In genomic region chr5:176986280-176986679, GRCh38 we compare ENCODE assay signal across 15 cellular contexts. TPM values are rescaled to one million over a fixed set of nuclear protein-coding genes. Genes with fewer than 3 reads are reported as not detected.
DNase-seq lines count a peak whose midpoint lies in the region; ATAC-seq lines count a peak whose summit lies in the region.
"Had no signal": no experiment of that assay in that cellular context is flagged by ENCODE, and none has a peak within 500 bp of the region (broad histone marks: within the 10 kb centered on the region; RNA-seq: fewer than 3 reads in every experiment).

No MANE protein-coding gene starts in this region.

- H3K9me3 Mint-ChIP-seq in activated T-cell treated with anti-CD3 and anti-CD28 coated beads, Interleukin-2, amount 50 U/mL, for 72 hours: no peaks in the 10 kb centered on the region
- no peaks in the 10 kb centered on the region for H3K9me3 Mint-ChIP-seq in CD4-positive, alpha-beta memory T cell
- no peaks in the 10 kb centered on the region for H3K9me3 Mint-ChIP-seq in T-cell
- no peaks in the 10 kb centered on the region for H3K9me3 Mint-ChIP-seq in naive thymus-derived CD4-positive, alpha-beta T cell
- H3K9me3 Mint-ChIP-seq: CD8-positive, alpha-beta memory T cell had no signal

- DNase-seq in activated T-cell treated with anti-CD3 and anti-CD28 coated beads, Interleukin-2, amount 50 U/mL, for 72 hours: no peak
- DNase-seq in activated T-cell treated with anti-CD3 and anti-CD28 coated beads for 4 hours: no peak
- DNase-seq in CD4-positive, alpha-beta memory T cell: no peak
- no peak for DNase-seq in T-cell
- DNase-seq in naive thymus-derived CD4-positive, alpha-beta T cell: no peak
- no peak for DNase-seq in activated gamma-delta T cell treated with Interleukin-2 at 50 U/mL for 16 hours
- DNase-seq: GF-D8, GM23248, KG1, NCI-H1105 treated with DMSO at 0.1 percent for 48 hours, NCI-H187 had no signal

- no peak overlapping the region for H3K4me3 Mint-ChIP-seq in activated T-cell treated with anti-CD3 and anti-CD28 coated beads, Interleukin-2, amount 50 U/mL, for 72 hours
- H3K4me3 Mint-ChIP-seq in CD4-positive, alpha-beta memory T cell: peak overlapping the region in 4 of 8 donors; percentile 24 to 32 (median 28)
- H3K4me3 Mint-ChIP-seq in T-cell: no peak overlapping the region
- peak overlapping the region in 5 of 10 donors; percentile 25 to 69 (median 35) for H3K4me3 Mint-ChIP-seq in naive thymus-derived CD4-positive, alpha-beta T cell

- peak overlapping the region; percentile 12 for H3K27ac Mint-ChIP-seq in activated T-cell treated with anti-CD3 and anti-CD28 coated beads, Interleukin-2, amount 50 U/mL, for 72 hours
- H3K27ac Mint-ChIP-seq in CD4-positive, alpha-beta memory T cell: peak overlapping the region; percentile 51 to 93 (median 77)
- peak overlapping the region; percentile 59 to 89 for H3K27ac Mint-ChIP-seq in T-cell
- H3K27ac Mint-ChIP-seq in naive thymus-derived CD4-positive, alpha-beta T cell: peak overlapping the region in 6 of 9 donors; percentile 39 to 92 (median 88)

- no peak for ATAC-seq in activated T-cell treated with anti-CD3 and anti-CD28 coated beads, Interleukin-2, amount 50 U/mL, for 72 hours (replicated peaks in 1 of 2)
- ATAC-seq in T-cell (replicated peaks in 1 of 4): no peak
- ATAC-seq in naive thymus-derived CD4-positive, alpha-beta T cell: no peak
- ATAC-seq in GM19455 (IDR thresholded peaks at IDR 0.05; ENCODE audit: unreplicated experiment): no peak
- no peak for ATAC-seq in HG03457 (IDR thresholded peaks at IDR 0.05; ENCODE audit: unreplicated experiment)

- peaks cover 25% of the 10 kb centered on the region for H3K4me1 Mint-ChIP-seq in activated T-cell treated with anti-CD3 and anti-CD28 coated beads, Interleukin-2, amount 50 U/mL, for 72 hours (ENCODE audit: low read depth)
- peaks cover 17 to 44% (median 28%) of the 10 kb centered on the region in 4 donors for H3K4me1 Mint-ChIP-seq in CD4-positive, alpha-beta memory T cell
- peaks cover 39 to 46% (median 42%) of the 10 kb centered on the region in 3 donors for H3K4me1 Mint-ChIP-seq in T-cell
- H3K4me1 Mint-ChIP-seq in naive thymus-derived CD4-positive, alpha-beta T cell: peaks cover 18 to 41% (median 28%) of the 10 kb centered on the region in 7 donors

- H3K36me3 Mint-ChIP-seq in activated T-cell treated with anti-CD3 and anti-CD28 coated beads, Interleukin-2, amount 50 U/mL, for 72 hours (ENCODE audit: insufficient read depth in 2 of 2): peaks cover 0 to 7% of the 10 kb centered on the region in 2 donors
- H3K36me3 Mint-ChIP-seq in CD4-positive, alpha-beta memory T cell: peaks cover 4 to 7% of the 10 kb centered on the region in 2 donors
- peaks cover 5% of the 10 kb centered on the region for H3K36me3 Mint-ChIP-seq in T-cell
- H3K36me3 Mint-ChIP-seq in naive thymus-derived CD4-positive, alpha-beta T cell: peaks cover 0 to 13% (median 8%) of the 10 kb centered on the region in 5 donors

- no peak overlapping the region for H3K27ac ChIP-seq in CD4-positive, alpha-beta memory T cell (ENCODE audit: low read depth, low read length)
- H3K27ac ChIP-seq in naive thymus-derived CD4-positive, alpha-beta T cell (ENCODE audit: low read depth, low read length): no peak overlapping the region
- H3K27ac ChIP-seq: GM23248, HL-60 had no signal

- no peak overlapping the region for H3K4me3 ChIP-seq in CD4-positive, alpha-beta memory T cell (ENCODE audit: low read length in 2 of 2)
- H3K4me3 ChIP-seq in naive thymus-derived CD4-positive, alpha-beta T cell (ENCODE audit: low read length): no peak overlapping the region
- H3K4me3 ChIP-seq: GM23248 had no signal

- CTCF ChIA-PET in CD4-positive, alpha-beta memory T cell (lab: Charles Lee; ENCODE audit: partially characterized antibody): interaction anchor here (1.0 to 2.0 kb wide), 5 partner anchors 20 to 326 kb away, joined by 3 to 8 read pairs (median 4); partner anchors contain the start of genes UIMC1 and ZNF346
- CTCF ChIA-PET in T-cell (lab: Charles Lee): interaction anchor here (0.5 to 1.0 kb wide), 3 partner anchors 17 to 624 kb away, joined by 3 to 4 read pairs (median 3); no protein-coding TSS in a partner anchor
- CTCF ChIA-PET in naive thymus-derived CD4-positive, alpha-beta T cell (lab: Charles Lee): interaction anchor here (1.1 to 1.2 kb wide), 2 partner anchors 36 to 390 kb away, joined by 3 to 6 read pairs; partner anchors contain the start of gene ZNF346

- no peaks in the 10 kb centered on the region for H3K27me3 ChIP-seq in CD4-positive, alpha-beta memory T cell (ENCODE audit: insufficient read depth, low read length)
- no peaks in the 10 kb centered on the region for H3K27me3 ChIP-seq in naive thymus-derived CD4-positive, alpha-beta T cell (ENCODE audit: control insufficient read depth in 2 of 2, insufficient read depth in 2 of 2, low read length in 2 of 2)

- H3K27me3 Mint-ChIP-seq in activated T-cell treated with anti-CD3 and anti-CD28 coated beads, Interleukin-2, amount 50 U/mL, for 72 hours (ENCODE audit: low read depth): no peaks in the 10 kb centered on the region
- H3K27me3 Mint-ChIP-seq in CD4-positive, alpha-beta memory T cell: no peaks in the 10 kb centered on the region
- H3K27me3 Mint-ChIP-seq in T-cell: no peaks in the 10 kb centered on the region
- no peaks in the 10 kb centered on the region for H3K27me3 Mint-ChIP-seq in naive thymus-derived CD4-positive, alpha-beta T cell
- H3K27me3 Mint-ChIP-seq: CD8-positive, alpha-beta memory T cell had no signal

- peaks cover 11% of the 10 kb centered on the region for H3K36me3 ChIP-seq in CD4-positive, alpha-beta memory T cell (ENCODE audit: insufficient read depth, low read length)
- peaks cover 0 to 5% (median 0%) of the 10 kb centered on the region in 3 experiments for H3K36me3 ChIP-seq in naive thymus-derived CD4-positive, alpha-beta T cell (ENCODE audit: control insufficient read depth in 2 of 3, insufficient read depth in 3 of 3, low read length in 3 of 3)

- H3K9me3 ChIP-seq in CD4-positive, alpha-beta memory T cell (ENCODE audit: control insufficient read depth in 1 of 2, low read length in 2 of 2): no peaks in the 10 kb centered on the region
- no peaks in the 10 kb centered on the region for H3K9me3 ChIP-seq in naive thymus-derived CD4-positive, alpha-beta T cell (ENCODE audit: control insufficient read depth in 2 of 3, low read length in 3 of 3)

- H3K4me1 ChIP-seq in CD4-positive, alpha-beta memory T cell (ENCODE audit: insufficient read depth, low read length): peaks cover 36% of the 10 kb centered on the region
- peaks cover 6 to 12% of the 10 kb centered on the region in 2 donors for H3K4me1 ChIP-seq in naive thymus-derived CD4-positive, alpha-beta T cell (ENCODE audit: control insufficient read depth in 2 of 2, insufficient read depth in 2 of 2, low read length in 2 of 2)

- POLR2A ChIA-PET in CD4-positive, alpha-beta memory T cell (lab: Charles Lee; ENCODE audit: partially characterized antibody): interaction anchor here (0.5 to 2.4 kb wide), 5 partner anchors 9 to 372 kb away, joined by 3 to 22 read pairs (median 4); partner anchors contain the start of genes RGS14 and UIMC1
- POLR2A ChIA-PET in T-cell (lab: Charles Lee): interaction anchor here (0.5 to 0.7 kb wide), 3 partner anchors 29 to 1488 kb away, joined by 3 to 4 read pairs (median 4); no protein-coding TSS in a partner anchor
- POLR2A ChIA-PET in naive thymus-derived CD4-positive, alpha-beta T cell (lab: Charles Lee): interaction anchor here (1.7 kb wide), 1 partner anchor 20 kb away, joined by 8 read pairs; the partner anchor contains the start of gene UIMC1

- intact Hi-C loops in CD4-positive, alpha-beta memory T cell (cut with micrococcal nuclease): no loop called here
- intact Hi-C loops in naive thymus-derived CD4-positive, alpha-beta T cell (cut with micrococcal nuclease): no loop called here

RNA-seq across cellular contexts. Expression of gene UIMC1, which starts 20.3 kb away (rescaled TPM):
- 10 to 100 TPM; 62.8 to 76.5 TPM for total RNA-seq in activated T-cell treated with anti-CD3 and anti-CD28 coated beads, Interleukin-2, amount 50 U/mL, for 72 hours
- 10 to 100 TPM; 57.1 to 61.7 TPM for total RNA-seq in CD4-positive, alpha-beta memory T cell
- 10 to 100 TPM; 16.7 to 25.3 TPM for polyA plus RNA-seq in CD4-positive, alpha-beta memory T cell
- total RNA-seq in T-cell: 10 to 100 TPM; 50.0 to 70.3 (median 56.7) TPM
- total RNA-seq in naive thymus-derived CD4-positive, alpha-beta T cell: 10 to 100 TPM; 52.9 to 60.8 (median 59.9) TPM
- polyA plus RNA-seq in naive thymus-derived CD4-positive, alpha-beta T cell: 10 to 100 TPM; 17.5 to 37.0 TPM

RNA-seq across cellular contexts. Expression of gene ZNF346, which starts 36.2 kb away (rescaled TPM):
- 10 to 100 TPM; 19.6 to 20.8 TPM for total RNA-seq in activated T-cell treated with anti-CD3 and anti-CD28 coated beads, Interleukin-2, amount 50 U/mL, for 72 hours
- total RNA-seq in CD4-positive, alpha-beta memory T cell: 10 to 100 TPM; 24.0 to 29.1 TPM
- 10 to 100 TPM in 1 of 2 donors, 1 to 10 TPM in 1; 7.3 to 18.9 TPM for polyA plus RNA-seq in CD4-positive, alpha-beta memory T cell
- 10 to 100 TPM; 22.8 to 25.7 (median 24.8) TPM for total RNA-seq in T-cell
- total RNA-seq in naive thymus-derived CD4-positive, alpha-beta T cell: 10 to 100 TPM; 18.1 to 28.2 (median 24.0) TPM
- 10 to 100 TPM; 13.4 to 23.9 TPM for polyA plus RNA-seq in naive thymus-derived CD4-positive, alpha-beta T cell

Comparison
In these comparisons a context has a peak if more than half of its experiments do, and no peak if none do; other contexts are left out.
1. H3K27ac Mint-ChIP-seq: peak in every context shown above with its lines; median percentile 88 in naive thymus-derived CD4-positive, alpha-beta T cell; 77 in CD4-positive, alpha-beta memory T cell; 74 in T-cell; 12 in activated T-cell treated with anti-CD3 and anti-CD28 coated beads, Interleukin-2, amount 50 U/mL, for 72 hours.